1 cellular context compared by ENCODE assay signal in genomic region chr2:10303174-10303633, GRCh38.
A peak's percentile ranks its signal among the peaks of the same experiment; 100 is the strongest.
TF ChIP-seq lines count a peak whose summit lies in the region.

No MANE protein-coding gene starts in this region.

TF ChIP-seq in HepG2, 621 proteins besides CTCF, POLR2A, EP300 and RAD21 (continued from another document and continues in another):
- 0 out of 2 replicates have a peak, but pooled peaks have one; percentile 11 for TF ChIP-seq SKIL (CRISPR knock-in tag; IDR thresholded peaks at IDR 0.05; ENCODE audit: borderline replicate concordance)
- TF ChIP-seq CREM (IDR thresholded peaks at IDR 0.05): no peak
- TF ChIP-seq CREM (CRISPR knock-in tag; IDR thresholded peaks at IDR 0.05): no peak
- TF ChIP-seq ZNF138 (CRISPR knock-in tag; IDR thresholded peaks at IDR 0.05; ENCODE audit: low read depth): 0 out of 2 replicates have a peak, but pooled peaks have one; percentile 63
- no peak for TF ChIP-seq ZBTB10 (CRISPR knock-in tag; IDR thresholded peaks at IDR 0.05; ENCODE audit: borderline replicate concordance)
- TF ChIP-seq ERF (CRISPR knock-in tag; IDR thresholded peaks at IDR 0.05): no peak
- TF ChIP-seq NCOA2 (CRISPR knock-in tag; IDR thresholded peaks at IDR 0.05): no peak
- 0 out of 2 replicates have a peak, but pooled peaks have one; percentile 3 for TF ChIP-seq ZNF616 (CRISPR knock-in tag; IDR thresholded peaks at IDR 0.05; ENCODE audit: low read depth)
- TF ChIP-seq HIC2 (CRISPR knock-in tag; IDR thresholded peaks at IDR 0.05; ENCODE audit: low read depth): peak; percentile 15; the same call in 1 of the 2 replicates
- TF ChIP-seq ZNF607 (CRISPR knock-in tag; IDR thresholded peaks at IDR 0.05; ENCODE audit: borderline replicate concordance): no peak
- no peak for TF ChIP-seq RAD51 (IDR thresholded peaks at IDR 0.05; ENCODE audit: borderline replicate concordance)
- no peak for TF ChIP-seq IKZF4 (CRISPR knock-in tag; IDR thresholded peaks at IDR 0.05; ENCODE audit: borderline replicate concordance, low read depth, not compliant biosample characterization)
- TF ChIP-seq NCOR1 (IDR thresholded peaks at IDR 0.05; ENCODE audit: borderline replicate concordance, low read length): no peak
- no peak for TF ChIP-seq RBM22 (optimal IDR thresholded peaks at IDR 0.05; ENCODE audit: low read length)
- TF ChIP-seq ZNF44 (CRISPR knock-in tag; IDR thresholded peaks at IDR 0.05): no peak
- peak; percentile 88; the same call in 1 of the 2 replicates for TF ChIP-seq EED (CRISPR knock-in tag; IDR thresholded peaks at IDR 0.05)
- TF ChIP-seq PATZ1 (CRISPR knock-in tag; IDR thresholded peaks at IDR 0.05): no peak
- TF ChIP-seq ELF1 (CRISPR knock-in tag; IDR thresholded peaks at IDR 0.05): no peak
- TF ChIP-seq KLF13 (CRISPR knock-in tag; IDR thresholded peaks at IDR 0.05): peak; percentile 54; the same call in 1 of the 2 replicates
- 0 out of 2 replicates have a peak, but pooled peaks have one; percentile 10 for TF ChIP-seq SOX13 (IDR thresholded peaks at IDR 0.05)
- no peak for TF ChIP-seq SOX13 (CRISPR knock-in tag; conservative IDR thresholded peaks at IDR 0.05 in 1 of 2, IDR thresholded peaks at IDR 0.05 in 1 of 2)
- no peak for TF ChIP-seq MAZ (IDR thresholded peaks at IDR 0.05; ENCODE audit: borderline replicate concordance, low read depth, low read length)
- peak; percentile 12; the same call in 1 of the 2 replicates for TF ChIP-seq MAZ (CRISPR knock-in tag; IDR thresholded peaks at IDR 0.05; ENCODE audit: low read depth)
- no peak for TF ChIP-seq ISL2 (CRISPR knock-in tag; IDR thresholded peaks at IDR 0.05)
- TF ChIP-seq ARID4A (CRISPR knock-in tag; IDR thresholded peaks at IDR 0.05; ENCODE audit: borderline replicate concordance): no peak; the same call in none of the 2 replicates
- no peak for TF ChIP-seq REPIN1 (CRISPR knock-in tag; IDR thresholded peaks at IDR 0.05; ENCODE audit: borderline replicate concordance, low read depth)
- no peak for TF ChIP-seq ZNF75D (CRISPR knock-in tag; IDR thresholded peaks at IDR 0.05; ENCODE audit: borderline replicate concordance)
- TF ChIP-seq CCDC6 (CRISPR knock-in tag; IDR thresholded peaks at IDR 0.05): no peak; the same call in 1 of the 2 replicates
- TF ChIP-seq ZNF446 (CRISPR knock-in tag; IDR thresholded peaks at IDR 0.05): no peak
- no peak for TF ChIP-seq ELK4 (CRISPR knock-in tag; IDR thresholded peaks at IDR 0.05; ENCODE audit: borderline replicate concordance)
- peak; percentile 72; the same call in 1 of the 2 replicates for TF ChIP-seq FOXC1 (CRISPR knock-in tag; IDR thresholded peaks at IDR 0.05; ENCODE audit: borderline replicate concordance)
- TF ChIP-seq BORCS8-MEF2B (CRISPR knock-in tag; IDR thresholded peaks at IDR 0.05): no peak
- TF ChIP-seq ZFY (CRISPR knock-in tag; IDR thresholded peaks at IDR 0.05): peak; percentile 10; the same call in 1 of the 2 replicates
- no peak for TF ChIP-seq SALL2 (CRISPR knock-in tag; IDR thresholded peaks at IDR 0.05)
- peak; percentile 72 for TF ChIP-seq TMF1 (CRISPR knock-in tag; IDR thresholded peaks at IDR 0.05; ENCODE audit: low read depth)
- peak; percentile 37 for TF ChIP-seq SALL1 (CRISPR knock-in tag; IDR thresholded peaks at IDR 0.05)
- peak; percentile 49; the same call in 1 of the 2 replicates for TF ChIP-seq UBTF (CRISPR knock-in tag; IDR thresholded peaks at IDR 0.05)
- peak; percentile 64; the same call in 1 of the 2 replicates for TF ChIP-seq ZNF598 (CRISPR knock-in tag; IDR thresholded peaks at IDR 0.05; ENCODE audit: borderline replicate concordance)
- no peak for TF ChIP-seq ZNF597 (CRISPR knock-in tag; IDR thresholded peaks at IDR 0.05)
- TF ChIP-seq SOX5 (CRISPR knock-in tag; IDR thresholded peaks at IDR 0.05; ENCODE audit: borderline replicate concordance): no peak
- no peak for TF ChIP-seq NR1H2 (CRISPR knock-in tag; IDR thresholded peaks at IDR 0.05; ENCODE audit: borderline replicate concordance, low read depth)
- no peak for TF ChIP-seq ZFP82 (CRISPR knock-in tag; IDR thresholded peaks at IDR 0.05; ENCODE audit: borderline replicate concordance)
- TF ChIP-seq KDM2A (CRISPR knock-in tag; IDR thresholded peaks at IDR 0.05; ENCODE audit: borderline replicate concordance, low read depth): 0 out of 2 replicates have a peak, but pooled peaks have one; percentile 16
